20 cellular contexts compared by ENCODE assay signal in the genomic region with DNA sequence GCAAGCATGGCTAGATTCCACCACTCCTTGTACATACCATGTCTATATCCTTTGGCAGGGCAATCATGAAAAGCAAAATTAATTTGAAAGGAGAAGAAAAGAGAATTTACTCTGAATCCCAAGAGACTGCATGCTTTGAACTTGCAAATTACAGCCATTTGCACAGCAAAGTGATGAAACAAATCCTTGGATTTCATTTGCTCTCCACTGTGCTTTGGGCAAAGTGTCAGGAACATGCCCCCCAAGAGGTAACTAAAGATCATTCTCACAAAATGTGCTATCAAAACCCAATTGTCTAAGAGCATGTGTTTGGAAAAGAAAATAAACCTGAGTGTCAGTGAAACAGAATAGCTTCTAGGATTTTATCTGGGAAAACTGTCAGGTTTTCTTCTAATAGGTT.
"Had no signal": no experiment of that assay in that cellular context is flagged by ENCODE, and none has a peak within 500 bp of the region (broad histone marks: within the 10 kb centered on the region; RNA-seq: fewer than 3 reads in every experiment).

No MANE protein-coding gene starts in this region.

- H3K36me3 Mint-ChIP-seq: naive thymus-derived CD8-positive, alpha-beta T cell; stimulated activated effector memory CD8-positive, alpha-beta T cell treated with anti-CD3 and anti-CD28 coated beads, Interleukin-12 subunit alpha, Interleukin-12 subunit beta, amount 100 ng/mL, for 72 hours; type B pancreatic cell had no signal

- H3K4me3 ChIP-seq: coronary artery, left lung, prostate gland, right atrium auricular region, sigmoid colon, testis, tibial artery had no signal

- H3K4me1 Mint-ChIP-seq: naive thymus-derived CD8-positive, alpha-beta T cell; stimulated activated effector memory CD8-positive, alpha-beta T cell treated with anti-CD3 and anti-CD28 coated beads, Interleukin-12 subunit alpha, Interleukin-12 subunit beta, amount 100 ng/mL, for 72 hours had no signal

- H3K27ac ChIP-seq: coronary artery, left lung, prostate gland, right atrium auricular region, sigmoid colon, testis, tibial artery had no signal

- DNase-seq: dermis blood vessel endothelial cell; hypothalamus; left cardiac atrium; left lung; mesenchymal stem cell; naive thymus-derived CD8-positive, alpha-beta T cell; nephron progenitor cell; nucleus accumbens; sigmoid colon; stimulated activated CD4-positive, alpha-beta T cell treated with anti-CD3 and anti-CD28 coated beads, Interleukin-2, amount 100 ng/mL, for 24 hours; stimulated activated CD4-positive, alpha-beta T cell treated with anti-CD3 and anti-CD28 coated beads, Interleukin-4, amount 100 ng/mL, for 24 hours; stimulated activated naive CD4-positive, alpha-beta T cell treated with Interleukin-2 at 50 U/mL for 16 hours; substantia nigra; testis; tibial artery had no signal

- H3K9me3 Mint-ChIP-seq: naive thymus-derived CD8-positive, alpha-beta T cell; nephron progenitor cell; type B pancreatic cell had no signal

- H3K9me3 ChIP-seq: left lung, prostate gland, right atrium auricular region, sigmoid colon, testis, tibial artery had no signal

- H3K27me3 Mint-ChIP-seq: type B pancreatic cell had no signal

- H3K36me3 ChIP-seq: left lung, prostate gland, right atrium auricular region, sigmoid colon, tibial artery had no signal

- H3K4me1 ChIP-seq: left lung, prostate gland, right atrium auricular region, sigmoid colon, testis, tibial artery had no signal

- H3K4me3 Mint-ChIP-seq: naive thymus-derived CD8-positive, alpha-beta T cell; nephron progenitor cell; stimulated activated effector memory CD8-positive, alpha-beta T cell treated with anti-CD3 and anti-CD28 coated beads, Interleukin-12 subunit alpha, Interleukin-12 subunit beta, amount 100 ng/mL, for 72 hours; type B pancreatic cell had no signal

- H3K27ac Mint-ChIP-seq: naive thymus-derived CD8-positive, alpha-beta T cell; nephron progenitor cell; stimulated activated effector memory CD8-positive, alpha-beta T cell treated with anti-CD3 and anti-CD28 coated beads, Interleukin-12 subunit alpha, Interleukin-12 subunit beta, amount 100 ng/mL, for 72 hours; type B pancreatic cell had no signal

- H3K27me3 ChIP-seq: left lung, right atrium auricular region, sigmoid colon, testis, tibial artery had no signal

- ATAC-seq: left cardiac atrium; left lung; naive thymus-derived CD8-positive, alpha-beta T cell; stimulated activated effector memory CD8-positive, alpha-beta T cell treated with anti-CD3 and anti-CD28 coated beads, Interleukin-12 subunit alpha, Interleukin-12 subunit beta, amount 100 ng/mL, for 72 hours had no signal
